Comparison of ENCODE assay signal across 9 cellular contexts in the genomic region with DNA sequence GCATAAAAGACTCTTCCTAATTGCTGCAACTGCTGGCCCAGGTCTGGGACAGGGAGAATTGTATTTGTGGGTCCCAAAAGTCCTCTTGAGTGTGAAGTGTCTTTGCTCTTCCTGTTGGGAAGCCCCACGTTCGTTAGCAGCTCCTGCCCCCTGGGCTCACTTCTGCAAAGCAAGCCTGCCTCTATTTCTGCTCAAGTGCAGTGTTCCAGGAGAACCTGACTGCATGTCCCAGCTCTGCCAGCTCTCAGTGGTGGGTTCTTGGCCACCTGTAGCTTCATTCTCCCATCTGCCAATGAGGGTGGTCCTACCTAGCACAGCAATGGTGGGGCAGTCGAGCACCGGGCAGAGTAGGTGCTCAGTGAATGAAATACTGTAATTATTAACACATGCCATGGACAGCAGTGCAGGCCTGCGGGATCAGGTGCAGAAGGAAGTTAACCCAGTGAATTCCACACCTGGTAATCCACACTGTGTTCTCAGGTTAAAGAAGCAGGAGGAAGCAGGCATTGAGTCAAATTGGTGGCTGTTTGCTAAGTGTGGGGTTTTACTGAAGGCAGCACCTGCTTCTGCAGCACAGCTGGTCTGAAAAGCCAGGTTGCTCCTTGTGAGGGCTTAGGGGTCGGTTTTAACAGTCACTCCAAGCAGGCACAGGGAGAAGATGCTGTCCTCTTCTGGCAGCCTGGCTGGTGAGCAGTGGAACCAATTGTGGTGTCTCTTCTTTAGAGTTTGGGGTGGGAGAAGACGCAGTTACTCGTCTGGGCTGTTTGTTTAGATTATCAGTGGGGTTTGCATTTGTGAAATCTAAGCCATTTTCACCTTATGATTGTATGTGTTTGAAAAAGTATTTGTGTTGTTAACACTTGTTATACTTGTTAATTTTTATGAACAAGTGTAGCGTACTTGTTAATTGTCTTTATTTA. TPM values are rescaled to one million over a fixed set of nuclear protein-coding genes. Genes with fewer than 3 reads are reported as not detected.
DNase-seq lines count a peak whose midpoint lies in the region; ATAC-seq and TF ChIP-seq lines count a peak whose summit lies in the region.
"Had no signal": no experiment of that assay in that cellular context is flagged by ENCODE, and none has a peak within 500 bp of the region (broad histone marks: within the 10 kb centered on the region; RNA-seq: fewer than 3 reads in every experiment).

No MANE protein-coding gene starts in this region.

- intact Hi-C loops in Caco-2 (cut with micrococcal nuclease; ENCODE audit: unreplicated experiment) = no loop called here

- peak overlapping the region; percentile 67 to 91 (median 88) for H3K27ac Mint-ChIP-seq in CD4-positive, CD25-positive, alpha-beta regulatory T cell
- H3K27ac Mint-ChIP-seq in Caco-2 (ENCODE audit: unreplicated experiment) = peak overlapping the region; percentile 50
- H3K27ac Mint-ChIP-seq in activated CD8-positive, alpha-beta T cell treated with anti-CD3 and anti-CD28 coated beads, Interleukin-2, amount 10 ng/mL, durations not matched to agents 7 days and 5 days = peak overlapping the region; percentile 81
- H3K27ac Mint-ChIP-seq in naive B cell = peak overlapping the region; percentile 81 to 97 (median 90)

- H3K27me3 ChIP-seq in CD4-positive, CD25-positive, alpha-beta regulatory T cell (ENCODE audit: control insufficient read depth, insufficient read depth, low read length) = no peaks in the 10 kb centered on the region
- H3K27me3 ChIP-seq in Caco-2 (replicated peaks; ENCODE audit: control insufficient read depth, insufficient read depth, low read length) = no peaks in the 10 kb centered on the region

- H3K9me3 ChIP-seq in CD4-positive, CD25-positive, alpha-beta regulatory T cell (ENCODE audit: control insufficient read depth in 2 of 2, low read length in 2 of 2) = no peaks in the 10 kb centered on the region
- peaks cover 7% of the 10 kb centered on the region; the same call in 1 of the 2 replicates for H3K9me3 ChIP-seq in Caco-2

- peak overlapping the region; percentile 49 for H3K27ac ChIP-seq in CD4-positive, CD25-positive, alpha-beta regulatory T cell (ENCODE audit: insufficient read depth, low read length, poor library complexity, severe bottlenecking)

- peaks cover 21% of the 10 kb centered on the region for H3K36me3 Mint-ChIP-seq in CD4-positive, CD25-positive, alpha-beta regulatory T cell
- H3K36me3 Mint-ChIP-seq in Caco-2 (ENCODE audit: insufficient read depth, unreplicated experiment) = peaks cover 54% of the 10 kb centered on the region
- H3K36me3 Mint-ChIP-seq in activated CD8-positive, alpha-beta T cell treated with anti-CD3 and anti-CD28 coated beads, Interleukin-2, amount 10 ng/mL, durations not matched to agents 7 days and 5 days (ENCODE audit: low read depth) = peaks cover 65% of the 10 kb centered on the region
- H3K36me3 Mint-ChIP-seq in naive B cell = peaks cover 17 to 42% of the 10 kb centered on the region in 2 donors

- no peak for TF ChIP-seq CTCF in Caco-2 (IDR thresholded peaks at IDR 0.05; ENCODE audit: insufficient read depth in 1 of 2, low read depth in 1 of 2, low read length in 1 of 2, severe bottlenecking in 1 of 2, unreplicated experiment in 1 of 2)

- DNase-seq in CD4-positive, CD25-positive, alpha-beta regulatory T cell = no peak
- DNase-seq in Caco-2 = no peak
- no peak for DNase-seq in activated CD8-positive, alpha-beta T cell treated with anti-CD3 and anti-CD28 coated beads, Interleukin-2, amount 10 ng/mL, durations not matched to agents 7 days and 5 days
- DNase-seq in naive B cell = no peak
- DNase-seq in activated CD4-positive, CD25-positive, alpha-beta regulatory T cell (lab: John Stamatoyannopoulos, UW) = no peak
- DNase-seq in NCI-H1694 (lab: John Stamatoyannopoulos, UW) = no peak
- DNase-seq: kidney, retina had no signal

- H3K27me3 Mint-ChIP-seq in CD4-positive, CD25-positive, alpha-beta regulatory T cell = no peaks in the 10 kb centered on the region
- H3K27me3 Mint-ChIP-seq in Caco-2 (ENCODE audit: insufficient read depth, unreplicated experiment) (no peaks in the 10 kb centered on the region), naive B cell (no peaks in the 10 kb centered on the region)
- H3K27me3 Mint-ChIP-seq in activated CD8-positive, alpha-beta T cell treated with anti-CD3 and anti-CD28 coated beads, Interleukin-2, amount 10 ng/mL, durations not matched to agents 7 days and 5 days (ENCODE audit: low read depth) = no peaks in the 10 kb centered on the region

- peak overlapping the region in 3 of 4 donors; percentile 1 to 69 (median 60) for H3K4me3 Mint-ChIP-seq in CD4-positive, CD25-positive, alpha-beta regulatory T cell
- no peak overlapping the region for H3K4me3 Mint-ChIP-seq in Caco-2 (ENCODE audit: unreplicated experiment)
- H3K4me3 Mint-ChIP-seq in activated CD8-positive, alpha-beta T cell treated with anti-CD3 and anti-CD28 coated beads, Interleukin-2, amount 10 ng/mL, durations not matched to agents 7 days and 5 days = no peak overlapping the region
- peak overlapping the region in 7 of 8 donors; percentile 21 to 78 (median 61) for H3K4me3 Mint-ChIP-seq in naive B cell

- no peak overlapping the region for H3K4me3 ChIP-seq in CD4-positive, CD25-positive, alpha-beta regulatory T cell (ENCODE audit: low read depth, low read length)
- H3K4me3 ChIP-seq in Caco-2 (ENCODE audit: low read depth, low read length) = no peak overlapping the region

- no peak for ATAC-seq in CD4-positive, CD25-positive, alpha-beta regulatory T cell (ENCODE audit: low read depth in 2 of 2)
- ATAC-seq in activated CD8-positive, alpha-beta T cell treated with anti-CD3 and anti-CD28 coated beads, Interleukin-2, amount 10 ng/mL, durations not matched to agents 7 days and 5 days = peak; percentile 32
- ATAC-seq in naive B cell (ENCODE audit: low read depth in 2 of 2) (peak in 1 of 2 donors; percentile 18), HG03135 (IDR thresholded peaks at IDR 0.05; ENCODE audit: unreplicated experiment) (no peak)

- peaks cover 2% of the 10 kb centered on the region for H3K36me3 ChIP-seq in CD4-positive, CD25-positive, alpha-beta regulatory T cell (ENCODE audit: control insufficient read depth, insufficient read depth, low read length)
- no peaks in the 10 kb centered on the region for H3K36me3 ChIP-seq in Caco-2 (ENCODE audit: control insufficient read depth, insufficient read depth, low read length)

- CTCF ChIA-PET in Caco-2 (lab: Charles Lee) = interaction anchor here (0.7 to 1.0 kb wide), 2 partner anchors 13 to 16 kb away, joined by 3 to 10 read pairs; no protein-coding TSS in a partner anchor
- CTCF ChIA-PET in activated CD8-positive, alpha-beta T cell treated with anti-CD3 and anti-CD28 coated beads, Interleukin-2, amount 10 ng/mL, durations not matched to agents 7 days and 5 days (lab: Charles Lee) = interaction anchor here (0.9 to 10.3 kb wide), 4 partner anchors 8 to 36 kb away, joined by 3 to 308 read pairs (median 92); no protein-coding TSS in a partner anchor

- peaks cover 0 to 3% (median 0%) of the 10 kb centered on the region in 7 donors for H3K9me3 Mint-ChIP-seq in CD4-positive, CD25-positive, alpha-beta regulatory T cell
- H3K9me3 Mint-ChIP-seq in Caco-2 (ENCODE audit: unreplicated experiment) (no peaks in the 10 kb centered on the region), naive B cell (peaks cover 0 to 9% (median 8%) of the 10 kb centered on the region in 7 donors)
- H3K9me3 Mint-ChIP-seq in activated CD8-positive, alpha-beta T cell treated with anti-CD3 and anti-CD28 coated beads, Interleukin-2, amount 10 ng/mL, durations not matched to agents 7 days and 5 days (ENCODE audit: insufficient read depth) = peaks cover 20% of the 10 kb centered on the region

- H3K4me1 Mint-ChIP-seq in CD4-positive, CD25-positive, alpha-beta regulatory T cell = peaks cover 42 to 82% (median 54%) of the 10 kb centered on the region in 4 donors
- H3K4me1 Mint-ChIP-seq in Caco-2 (ENCODE audit: low read depth, unreplicated experiment) (peaks cover 15% of the 10 kb centered on the region), naive B cell (peaks cover 56 to 71% (median 63%) of the 10 kb centered on the region in 3 donors)
- H3K4me1 Mint-ChIP-seq in activated CD8-positive, alpha-beta T cell treated with anti-CD3 and anti-CD28 coated beads, Interleukin-2, amount 10 ng/mL, durations not matched to agents 7 days and 5 days (ENCODE audit: low read depth) = peaks cover 65% of the 10 kb centered on the region

- BruUV-seq in Caco-2 (replicated peaks; lab: Mats Ljungman, UMichigan) = no TSS peak

- peaks cover 34% of the 10 kb centered on the region for H3K4me1 ChIP-seq in CD4-positive, CD25-positive, alpha-beta regulatory T cell (ENCODE audit: control insufficient read depth, insufficient read depth, low read length, poor library complexity, severe bottlenecking)
- peaks cover 10% of the 10 kb centered on the region for H3K4me1 ChIP-seq in Caco-2

- POLR2A ChIA-PET in Caco-2 (lab: Charles Lee) = no interaction called here
- POLR2A ChIA-PET in activated CD8-positive, alpha-beta T cell treated with anti-CD3 and anti-CD28 coated beads, Interleukin-2, amount 10 ng/mL, durations not matched to agents 7 days and 5 days (lab: Charles Lee) = interaction anchor here (1.1 to 2.9 kb wide), 3 partner anchors 10 to 35 kb away, joined by 3 to 13 read pairs (median 9); no protein-coding TSS in a partner anchor

RNA-seq across cellular contexts. Expression of a gene that starts 54.3 kb away (rescaled TPM):
- total RNA-seq in CD4-positive, CD25-positive, alpha-beta regulatory T cell = 161 TPM
- polyA plus RNA-seq in CD4-positive, CD25-positive, alpha-beta regulatory T cell = 10 to 100 TPM; 11.3 to 12.7 (median 11.4) TPM
- 105 and 108 TPM in 2 replicates for total RNA-seq in Caco-2 (2022)
- total RNA-seq in activated CD8-positive, alpha-beta T cell treated with anti-CD3 and anti-CD28 coated beads, Interleukin-2, amount 10 ng/mL, durations not matched to agents 7 days and 5 days = 10 to 100 TPM; 92.1 to 94.2 TPM
- 100 to 1,000 TPM in 1 of 6 donors, 10 to 100 TPM in 5; 38.0 to 111 (median 67.7) TPM for polyA plus RNA-seq in naive B cell (ENCODE audit: low read depth in 6 of 6)

Comparison
In these comparisons a context has a peak if more than half of its experiments do, and no peak if none do; other contexts are left out.
1. H3K4me3 Mint-ChIP-seq: peak in CD4-positive, CD25-positive, alpha-beta regulatory T cell (3 of 4) and naive B cell (7 of 8); none in Caco-2 (single experiment) and activated CD8-positive, alpha-beta T cell treated with anti-CD3 and anti-CD28 coated beads, Interleukin-2, amount 10 ng/mL, durations not matched to agents 7 days and 5 days (single experiment).
2. Peak in every context shown above with its lines, with median percentiles within 50 percentile points of each other: H3K27ac Mint-ChIP-seq.